In genomic region chr12:91609283-91609682, GRCh38 we compare ENCODE assay signal across 21 cellular contexts.
DNase-seq lines count a peak whose midpoint lies in the region; ATAC-seq, FAIRE-seq and TF ChIP-seq lines count a peak whose summit lies in the region.
"Had no signal": no experiment of that assay in that cellular context is flagged by ENCODE, and none has a peak within 500 bp of the region (broad histone marks: within the 10 kb centered on the region; RNA-seq: fewer than 3 reads in every experiment).

No MANE protein-coding gene starts in this region.

- no peak overlapping the region for H2BK120ac ChIP-seq in H1 (replicated peaks; ENCODE audit: low read depth, low read length)

- ATAC-seq in activated naive CD4-positive, alpha-beta T cell treated with anti-CD3 and anti-CD28 coated beads, Interleukin-2, amount 50 U/mL, for 72 hours: peak; percentile 59 to 76
- ATAC-seq in heart right ventricle: no peak
- ATAC-seq: A549 had no signal

- H3K23me2 ChIP-seq in H1 (ENCODE audit: low read depth, low read length): no peaks in the 10 kb centered on the region

- FAIRE-seq in H1 (lab: Jason Lieb, UNC): no peak
- no peak for FAIRE-seq in frontal cortex (lab: Jason Lieb, UNC)
- FAIRE-seq: A549, RCC 7860 had no signal

- 100% methylated on average over 1 of the region's 1 CpG; no CpG with 5 or more reads in 1 of the 2 experiments for WGBS in H1 (ENCODE audit: extremely low coverage in 1 of 2, insufficient coverage in 1 of 2, insufficient read length in 1 of 2, insufficient replicate concordance in 2 of 2, low coverage in 1 of 2, low lambda C conversion rate in 2 of 2, missing lambda C conversion rate in 1 of 2), 2 experiments
- 88 to 94% methylated on average over 1 of the region's 1 CpG for WGBS in heart right ventricle, 2 donors

- H4K5ac ChIP-seq in H1 (ENCODE audit: insufficient read length, low read depth, low read length): no peak overlapping the region

- no peak overlapping the region for H2BK20ac ChIP-seq in H1 (ENCODE audit: low read length)

- DNase-seq in activated naive CD4-positive, alpha-beta T cell treated with anti-CD3 and anti-CD28 coated beads, Interleukin-2, amount 50 U/mL, for 72 hours (ENCODE audit: low spot score in 2 of 2): peak in 1 of 2 donors; percentile 4
- no peak for DNase-seq in activated naive CD4-positive, alpha-beta T cell treated with Interleukin-2 at 50 U/mL for 16 hours
- DNase-seq in NCI-H2227 (lab: John Stamatoyannopoulos, UW; ENCODE audit: unreplicated experiment) (peak; percentile 18), H1 (ENCODE audit: low read depth in 1 of 2, low spot score in 2 of 2) (no peak), medulla oblongata (ENCODE audit: extremely low spot score) (no peak), frontal cortex (ENCODE audit: low spot score in 2 of 2) (no peak), heart right ventricle (no peak)
- DNase-seq: GDM1, H9, HFFc6, KBM-7, NCI-H1092, NCI-H1436 treated with DMSO at 0.1 percent for 48 hours, NCI-H2029 treated with DMSO at 0.1 percent for 48 hours, NCI-H524 treated with DMSO at 0.1 percent for 48 hours, SJCRH30 had no signal

- H3K27me3 ChIP-seq in H1 (replicated peaks in 1 of 4; ENCODE audit: control insufficient read depth in 3 of 4, extremely low read depth in 1 of 4, insufficient read depth in 3 of 4, low read length in 3 of 4): no peaks in the 10 kb centered on the region
- no peaks in the 10 kb centered on the region for H3K27me3 ChIP-seq in parathyroid adenoma (ENCODE audit: control insufficient read depth, insufficient read depth, low read length)
- no peaks in the 10 kb centered on the region for H3K27me3 ChIP-seq in heart right ventricle
- H3K27me3 ChIP-seq: SJCRH30 had no signal

- peak overlapping the region in 1 of 2 donors; percentile 33 for H3K27ac Mint-ChIP-seq in activated naive CD4-positive, alpha-beta T cell treated with anti-CD3 and anti-CD28 coated beads, Interleukin-2, amount 50 U/mL, for 72 hours
- H3K27ac Mint-ChIP-seq: B cell, HFFc6 had no signal

- no peak overlapping the region for H3K4ac ChIP-seq in H1 (replicated peaks; ENCODE audit: insufficient read length, low read depth, low read length)

- no peak overlapping the region for H3K56ac ChIP-seq in H1 (replicated peaks; ENCODE audit: insufficient read length, low read depth, low read length)

- no peaks in the 10 kb centered on the region for H3K36me3 ChIP-seq in H1 (ENCODE audit: control insufficient read depth in 2 of 4, insufficient read depth in 4 of 4, low read length in 3 of 4)
- no peaks in the 10 kb centered on the region for H3K36me3 ChIP-seq in parathyroid adenoma (ENCODE audit: control insufficient read depth, insufficient read depth, low read length)
- H3K36me3 ChIP-seq in heart right ventricle: no peaks in the 10 kb centered on the region
- H3K36me3 ChIP-seq: SJCRH30 had no signal

- H3K14ac ChIP-seq in H1 (ENCODE audit: insufficient read length): no peak overlapping the region

- H2BK5ac ChIP-seq in H1 (ENCODE audit: low read depth, low read length): no peak overlapping the region

- intact Hi-C loops in heart right ventricle (cut with DNase I): loop anchor here in 1 of 10 donors (10.0 kb wide), 1 partner anchor 526 kb away; no protein-coding TSS in a partner anchor

- H3K79me2 ChIP-seq in H1 (ENCODE audit: control insufficient read depth in 1 of 2, insufficient read depth in 2 of 2, low read length in 2 of 2): no peaks in the 10 kb centered on the region
- no peaks in the 10 kb centered on the region for H3K79me2 ChIP-seq in parathyroid adenoma

- H3K9ac ChIP-seq in H1 (replicated peaks in 1 of 4; ENCODE audit: extremely low read depth in 1 of 4, low read depth in 3 of 4, low read length in 3 of 4): no peak overlapping the region; a peak in 1 of 7 replicates
- no peak overlapping the region for H3K9ac ChIP-seq in parathyroid adenoma

- H3K4me3 ChIP-seq in H1 (ENCODE audit: extremely low read depth in 1 of 4, insufficient read depth in 2 of 4, low read depth in 3 of 4, low read length in 4 of 4): no peak overlapping the region
- H3K4me3 ChIP-seq in parathyroid adenoma (ENCODE audit: low read depth, low read length): no peak overlapping the region
- no peak overlapping the region for H3K4me3 ChIP-seq in heart right ventricle
- H3K4me3 ChIP-seq: A549, SJCRH30 had no signal

- CTCF ChIA-PET in H1 (lab: Charles Lee; ENCODE audit: partially characterized antibody): no interaction called here

- TF ChIP-seq CTCF in H1 (IDR thresholded peaks at IDR 0.05; ENCODE audit: control extremely low read depth in 1 of 3, insufficient read depth in 1 of 3, low read depth in 1 of 3, low read length in 3 of 3) (no peak), parathyroid adenoma (IDR thresholded peaks at IDR 0.05) (no peak), heart right ventricle (IDR thresholded peaks at IDR 0.05) (no peak)

- H3K27ac ChIP-seq in H1 (ENCODE audit: low read depth, low read length) (no peak overlapping the region), parathyroid adenoma (no peak overlapping the region), heart right ventricle (no peak overlapping the region)
- H3K27ac ChIP-seq: A549, SJCRH30 had no signal

- H2AFZ ChIP-seq in H1 (ENCODE audit: low read length) (peak overlapping the region; percentile 13; the same call in 1 of the 2 replicates), parathyroid adenoma (peak overlapping the region; percentile 30)

- H4K8ac ChIP-seq in H1 (ENCODE audit: extremely low read depth, insufficient read depth, low read length): no peak overlapping the region

- H3K36me3 Mint-ChIP-seq in activated naive CD4-positive, alpha-beta T cell treated with anti-CD3 and anti-CD28 coated beads, Interleukin-2, amount 50 U/mL, for 72 hours: no peaks in the 10 kb centered on the region
- H3K36me3 Mint-ChIP-seq: CD14-positive monocyte had no signal

- no peaks in the 10 kb centered on the region for H3K9me3 Mint-ChIP-seq in activated naive CD4-positive, alpha-beta T cell treated with anti-CD3 and anti-CD28 coated beads, Interleukin-2, amount 50 U/mL, for 72 hours
- H3K9me3 Mint-ChIP-seq: H9, HFFc6 had no signal

- no peaks in the 10 kb centered on the region for H3K79me1 ChIP-seq in H1 (ENCODE audit: low read depth, low read length)

- no peak overlapping the region for H3K4me2 ChIP-seq in H1 (ENCODE audit: insufficient read depth in 1 of 2, low read depth in 2 of 2, low read length in 2 of 2)
- no peak overlapping the region for H3K4me2 ChIP-seq in parathyroid adenoma (ENCODE audit: low read length)
- H3K4me2 ChIP-seq: A549 had no signal

- H3K4me1 ChIP-seq in H1 (replicated peaks in 1 of 4; ENCODE audit: control insufficient read depth in 3 of 4, insufficient read depth in 4 of 4, low read length in 3 of 4) (no peaks in the 10 kb centered on the region), parathyroid adenoma (peaks cover 5% of the 10 kb centered on the region), heart right ventricle (peaks cover 0 to 12% (median 0%) of the 10 kb centered on the region in 9 donors)
- H3K4me1 ChIP-seq: A549, SJCRH30 had no signal

- no peaks in the 10 kb centered on the region for H4K20me1 ChIP-seq in H1 (replicated peaks in 1 of 2; ENCODE audit: control insufficient read depth in 1 of 2, insufficient read depth in 2 of 2, low read length in 2 of 2)

- no peak overlapping the region for H2BK15ac ChIP-seq in H1 (ENCODE audit: low read length)

- H3K18ac ChIP-seq in H1 (ENCODE audit: extremely low read depth, low read length): no peak overlapping the region

- no peak for TF ChIP-seq RAD21 in H1 (IDR thresholded peaks at IDR 0.05 in 1 of 2, conservative IDR thresholded peaks at IDR 0.05 in 1 of 2; ENCODE audit: low read depth in 2 of 2, low read length in 2 of 2)

- TF ChIP-seq POLR2A in H1 (IDR thresholded peaks at IDR 0.05; ENCODE audit: control extremely low read depth in 1 of 2, low read depth in 2 of 2, low read length in 2 of 2): no peak

- no peak overlapping the region for H2BK12ac ChIP-seq in H1 (ENCODE audit: low read depth, low read length)

- H3K23ac ChIP-seq in H1 (ENCODE audit: insufficient read length): no peak overlapping the region

- POLR2A ChIA-PET in H1 (lab: Charles Lee; ENCODE audit: partially characterized antibody): no interaction called here

- H2AK5ac ChIP-seq in H1 (ENCODE audit: low read depth, low read length): no peak overlapping the region

- no peak overlapping the region for H4K91ac ChIP-seq in H1 (replicated peaks; ENCODE audit: insufficient read length, low read length)

- no peaks in the 10 kb centered on the region for H3K9me3 ChIP-seq in H1 (ENCODE audit: insufficient read depth in 2 of 2, low read depth in 1 of 2, low read length in 1 of 2)
- no peaks in the 10 kb centered on the region for H3K9me3 ChIP-seq in parathyroid adenoma (ENCODE audit: control insufficient read depth, low read length)
- no peaks in the 10 kb centered on the region for H3K9me3 ChIP-seq in heart right ventricle
- H3K9me3 ChIP-seq: A549, SJCRH30 had no signal

- TF ChIP-seq EP300 in H1 (IDR thresholded peaks at IDR 0.05; ENCODE audit: borderline replicate concordance in 1 of 2, low read depth in 2 of 2, low read length in 2 of 2): no peak

TF ChIP-seq in H1, 55 proteins besides CTCF, POLR2A, EP300 and RAD21 (continues in another document):
- TF ChIP-seq CTBP2 (IDR thresholded peaks at IDR 0.05; ENCODE audit: borderline replicate concordance, insufficient read depth, insufficient read length, low read length): no peak
- no peak for TF ChIP-seq SIN3A (conservative IDR thresholded peaks at IDR 0.05 in 1 of 2, IDR thresholded peaks at IDR 0.05 in 1 of 2; ENCODE audit: low read depth in 1 of 2, low read length in 2 of 2)
- no peak for TF ChIP-seq TBP (IDR thresholded peaks at IDR 0.05; ENCODE audit: low read depth, low read length)

Comparison
In these comparisons a context has a peak if more than half of its experiments do, and no peak if none do; other contexts are left out.
1. ATAC-seq: peak in activated naive CD4-positive, alpha-beta T cell treated with anti-CD3 and anti-CD28 coated beads, Interleukin-2, amount 50 U/mL, for 72 hours (2 of 2); none in heart right ventricle (0 of 8).